Comparison of ENCODE assay signal across 1 cellular context in genomic region chr1:54959241-54959640, GRCh38.
TF ChIP-seq lines count a peak whose summit lies in the region.

No MANE protein-coding gene starts in this region.

TF ChIP-seq in GM23338, 12 proteins besides CTCF, POLR2A, EP300 and RAD21 (continued from another document):
- TF ChIP-seq ZNF462 (CRISPR knock-in tag; IDR thresholded peaks at IDR 0.05) (no peak), POLR2AphosphoS5 (IDR thresholded peaks at IDR 0.05; ENCODE audit: low read depth) (no peak), ETS1 (IDR thresholded peaks at IDR 0.05) (no peak)
TF ChIP-seq in GM23338: peak in this region for 0.
